Comparison of ENCODE assay signal across 21 cellular contexts in genomic region chr3:132189601-132190000, GRCh38.
"Had no signal": no experiment of that assay in that cellular context is flagged by ENCODE, and none has a peak within 500 bp of the region (broad histone marks: within the 10 kb centered on the region; RNA-seq: fewer than 3 reads in every experiment).

No MANE protein-coding gene starts in this region.

- H3K4me1 ChIP-seq: SJSA1 had no signal

- ATAC-seq: Panc1, PC-3, Right ventricle myocardium inferior had no signal

- DNase-seq: KBM-7, MG63, NCI-H1092, NCI-H1105 treated with DMSO at 0.1 percent for 48 hours, NCI-H1417 treated with DMSO at 0.1 percent for 48 hours, NCI-H146, NCI-H1694 treated with DMSO at 0.1 percent for 48 hours, NCI-H1930, NCI-H2081, NCI-H2107, NCI-H2227 treated with DMSO at 0.1 percent for 48 hours, NCI-H524, NCI-H526 treated with DMSO at 0.1 percent for 48 hours, NCI-H748 treated with DMSO at 0.1 percent for 48 hours, PC-3, SIG-M5, T-helper 1 cell had no signal

- H3K36me3 ChIP-seq: MG63, SJSA1 had no signal

- H3K9me3 ChIP-seq: MG63, SJSA1 had no signal

- H3K4me3 ChIP-seq: MG63, SJSA1, SK-N-MC had no signal
